Comparison of ENCODE assay signal across 23 cellular contexts in the genomic region with DNA sequence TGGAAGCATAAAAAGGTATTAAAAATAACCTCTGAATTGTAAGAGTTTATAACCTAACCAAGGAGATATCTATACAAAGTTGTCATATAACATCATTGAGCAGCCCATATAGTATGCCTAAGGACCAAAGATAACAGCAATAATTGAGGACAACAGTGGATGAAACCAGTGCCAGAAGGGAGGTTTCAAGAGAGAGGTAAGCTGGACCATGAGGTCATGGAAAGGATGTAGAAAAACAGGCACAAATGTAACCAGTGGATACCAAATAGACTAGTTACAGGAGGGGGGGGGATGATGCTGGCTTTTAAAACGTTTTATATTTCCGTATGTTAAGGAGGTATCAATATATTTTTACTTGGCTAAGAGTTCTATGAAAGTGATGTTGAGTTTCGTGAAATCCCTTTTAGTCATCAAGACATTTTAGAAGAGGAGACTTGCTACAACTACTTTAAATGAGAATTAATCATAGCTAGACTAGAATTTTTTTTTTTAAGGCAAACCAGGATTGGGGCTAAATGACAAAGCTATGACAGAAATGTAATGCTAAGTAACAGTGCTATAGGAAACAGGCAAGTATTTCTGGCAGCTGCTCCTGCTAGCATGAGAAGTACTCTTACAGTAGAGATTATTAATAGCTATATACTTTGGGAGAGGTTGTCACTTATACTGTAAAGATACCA.
A peak's percentile ranks its signal among the peaks of the same experiment; 100 is the strongest.
DNase-seq lines count a peak whose midpoint lies in the region; ATAC-seq and TF ChIP-seq lines count a peak whose summit lies in the region.
"Had no signal": no experiment of that assay in that cellular context is flagged by ENCODE, and none has a peak within 500 bp of the region (broad histone marks: within the 10 kb centered on the region; RNA-seq: fewer than 3 reads in every experiment).

No MANE protein-coding gene starts in this region.

- peak; percentile 27 for ATAC-seq in activated CD8-positive, alpha-beta T cell treated with anti-CD3 and anti-CD28 coated beads for 36 hours
- ATAC-seq in activated CD8-positive, alpha-beta T cell treated with anti-CD3 and anti-CD28 coated beads, Interleukin-2, amount 10 ng/mL, durations not matched to agents 7 days and 5 days, result no peak
- peak; percentile 65 for ATAC-seq in HG03280 (IDR thresholded peaks at IDR 0.05; ENCODE audit: unreplicated experiment)
- ATAC-seq: activated CD8-positive, alpha-beta memory T cell treated with anti-CD3 and anti-CD28 coated beads, Interleukin-2, amount 10 ng/mL, durations not matched to agents 7 days and 5 days had no signal

- no peak overlapping the region for H2BK15ac ChIP-seq in mesendoderm (replicated peaks; ENCODE audit: low read depth)

- H3K4me3 ChIP-seq in GM12865 (ENCODE audit: low read depth, low read length), result no peak overlapping the region
- H3K4me3 ChIP-seq in mesendoderm (ENCODE audit: low read length), result no peak overlapping the region
- H3K4me3 ChIP-seq: coronary artery, SJSA1, upper lobe of left lung had no signal

- H3K36me3 ChIP-seq in mesendoderm (ENCODE audit: control insufficient read depth, insufficient read depth, low read length), result no peaks in the 10 kb centered on the region
- H3K36me3 ChIP-seq: neutrophil, SJSA1, upper lobe of left lung had no signal

- no peak for TF ChIP-seq CTCF in activated CD8-positive, alpha-beta T cell treated with anti-CD3 and anti-CD28 coated beads for 36 hours (IDR thresholded peaks at IDR 0.05)
- no peak for TF ChIP-seq CTCF in GM12865 (IDR thresholded peaks at IDR 0.05; ENCODE audit: insufficient read depth, low read depth, low read length, missing control alignments)
- no peak for TF ChIP-seq CTCF in progenitor cell of endocrine pancreas (IDR thresholded peaks at IDR 0.05; ENCODE audit: unreplicated experiment)

- no peak overlapping the region for H3K4me3 Mint-ChIP-seq in activated CD8-positive, alpha-beta T cell treated with anti-CD3 and anti-CD28 coated beads for 36 hours
- no peak overlapping the region for H3K4me3 Mint-ChIP-seq in activated CD8-positive, alpha-beta T cell treated with anti-CD3 and anti-CD28 coated beads, Interleukin-2, amount 10 ng/mL, durations not matched to agents 7 days and 5 days
- H3K4me3 Mint-ChIP-seq in progenitor cell of endocrine pancreas (ENCODE audit: low read depth), result no peak overlapping the region
- H3K4me3 Mint-ChIP-seq: activated CD8-positive, alpha-beta memory T cell treated with anti-CD3 and anti-CD28 coated beads, Interleukin-2, amount 10 ng/mL, durations not matched to agents 7 days and 5 days; T-helper 2 cell treated with Interferon-gamma antibody and Interleukin-4, amounts not matched to agents 5 μg/mL and 100 μg/mL, for 36 hours had no signal

- no peaks in the 10 kb centered on the region for H3K27me3 ChIP-seq in mesendoderm (ENCODE audit: insufficient read depth, low read length, poor library complexity)
- H3K27me3 ChIP-seq: neutrophil, SJSA1, upper lobe of left lung had no signal

- no peak overlapping the region for H3K4ac ChIP-seq in mesendoderm (ENCODE audit: low read depth, low read length)

- no peak overlapping the region for H2BK120ac ChIP-seq in mesendoderm (ENCODE audit: low read depth, low read length)

- WGBS in mesendoderm (ENCODE audit: extremely low coverage, insufficient coverage, low lambda C conversion rate), result no CpG with 5 or more reads among the region's 3 CpGs

- no peak overlapping the region for H4K8ac ChIP-seq in mesendoderm (ENCODE audit: low read depth, low read length)

- H2AK5ac ChIP-seq in mesendoderm (ENCODE audit: low read length), result no peak overlapping the region

- H3K36me3 Mint-ChIP-seq in activated CD8-positive, alpha-beta T cell treated with anti-CD3 and anti-CD28 coated beads for 36 hours (ENCODE audit: low read depth), result no peaks in the 10 kb centered on the region
- no peaks in the 10 kb centered on the region for H3K36me3 Mint-ChIP-seq in activated CD8-positive, alpha-beta T cell treated with anti-CD3 and anti-CD28 coated beads, Interleukin-2, amount 10 ng/mL, durations not matched to agents 7 days and 5 days (ENCODE audit: low read depth)
- no peaks in the 10 kb centered on the region for H3K36me3 Mint-ChIP-seq in progenitor cell of endocrine pancreas (ENCODE audit: insufficient read depth)

- intact Hi-C loops in activated CD8-positive, alpha-beta T cell treated with anti-CD3 and anti-CD28 coated beads for 36 hours (cut with micrococcal nuclease), result no loop called here

- H3K27me3 Mint-ChIP-seq in activated CD8-positive, alpha-beta T cell treated with anti-CD3 and anti-CD28 coated beads for 36 hours, result no peaks in the 10 kb centered on the region
- H3K27me3 Mint-ChIP-seq in activated CD8-positive, alpha-beta T cell treated with anti-CD3 and anti-CD28 coated beads, Interleukin-2, amount 10 ng/mL, durations not matched to agents 7 days and 5 days (ENCODE audit: low read depth), result no peaks in the 10 kb centered on the region
- H3K27me3 Mint-ChIP-seq in progenitor cell of endocrine pancreas, result no peaks in the 10 kb centered on the region
- H3K27me3 Mint-ChIP-seq: activated CD8-positive, alpha-beta memory T cell treated with anti-CD3 and anti-CD28 coated beads, Interleukin-2, amount 10 ng/mL, durations not matched to agents 7 days and 5 days had no signal

- H3K23ac ChIP-seq in mesendoderm (ENCODE audit: low read length), result no peak overlapping the region

- no peak overlapping the region for H3K9ac ChIP-seq in mesendoderm (ENCODE audit: low read length)

- H3K56ac ChIP-seq in mesendoderm (ENCODE audit: low read length), result no peak overlapping the region

- no peak overlapping the region for H4K5ac ChIP-seq in mesendoderm (ENCODE audit: low read length)

- no peaks in the 10 kb centered on the region for H3K9me3 Mint-ChIP-seq in activated CD8-positive, alpha-beta T cell treated with anti-CD3 and anti-CD28 coated beads for 36 hours
- H3K9me3 Mint-ChIP-seq in activated CD8-positive, alpha-beta T cell treated with anti-CD3 and anti-CD28 coated beads, Interleukin-2, amount 10 ng/mL, durations not matched to agents 7 days and 5 days (ENCODE audit: insufficient read depth), result no peaks in the 10 kb centered on the region
- H3K9me3 Mint-ChIP-seq in progenitor cell of endocrine pancreas (ENCODE audit: low read depth), result no peaks in the 10 kb centered on the region
- H3K9me3 Mint-ChIP-seq: T-helper 2 cell treated with Interferon-gamma antibody and Interleukin-4, amounts not matched to agents 5 μg/mL and 100 μg/mL, for 36 hours had no signal

- no peak overlapping the region for H3K18ac ChIP-seq in mesendoderm (ENCODE audit: low read length)

- H3K4me1 Mint-ChIP-seq in activated CD8-positive, alpha-beta T cell treated with anti-CD3 and anti-CD28 coated beads for 36 hours (ENCODE audit: low read depth), result peaks cover 13% of the 10 kb centered on the region
- H3K4me1 Mint-ChIP-seq in activated CD8-positive, alpha-beta T cell treated with anti-CD3 and anti-CD28 coated beads, Interleukin-2, amount 10 ng/mL, durations not matched to agents 7 days and 5 days (ENCODE audit: low read depth), result no peaks in the 10 kb centered on the region
- H3K4me1 Mint-ChIP-seq in progenitor cell of endocrine pancreas (ENCODE audit: low read depth), result no peaks in the 10 kb centered on the region

- CTCF ChIA-PET in activated CD8-positive, alpha-beta T cell treated with anti-CD3 and anti-CD28 coated beads for 36 hours (lab: Charles Lee), result interaction anchor here (0.6 to 1.2 kb wide), 3 partner anchors 9 to 443 kb away, joined by 3 read pairs; no protein-coding TSS in a partner anchor
- CTCF ChIA-PET in activated CD8-positive, alpha-beta T cell treated with anti-CD3 and anti-CD28 coated beads, Interleukin-2, amount 10 ng/mL, durations not matched to agents 7 days and 5 days (lab: Charles Lee), result no interaction called here

- no peak overlapping the region for H2BK5ac ChIP-seq in mesendoderm (ENCODE audit: low read length)

- no peak for DNase-seq in activated CD8-positive, alpha-beta T cell treated with anti-CD3 and anti-CD28 coated beads for 36 hours
- no peak for DNase-seq in activated CD8-positive, alpha-beta T cell treated with anti-CD3 and anti-CD28 coated beads, Interleukin-2, amount 10 ng/mL, durations not matched to agents 7 days and 5 days
- DNase-seq in GM12865 (ENCODE audit: low read depth) (peak; percentile 13), mesendoderm (peak; percentile 19), DMS 273 (lab: John Stamatoyannopoulos, UW; ENCODE audit: unreplicated experiment) (no peak), progenitor cell of endocrine pancreas (ENCODE audit: low spot score, unreplicated experiment) (no peak), iPS-NIHi7 (ENCODE audit: extremely low spot score) (no peak)
- DNase-seq: ACHN; activated CD8-positive, alpha-beta memory T cell treated with anti-CD3 and anti-CD28 coated beads, Interleukin-2, amount 10 ng/mL, durations not matched to agents 7 days and 5 days; activated gamma-delta T cell treated with Interleukin-2 at 50 U/mL for 16 hours; DND-41; hypothalamus; kidney glomerular epithelial cell; NCI-H1105 treated with DMSO at 0.1 percent for 48 hours; NCI-H2107; NCI-H69; stimulated activated naive CD4-positive, alpha-beta T cell; upper lobe of left lung had no signal

- no peak overlapping the region for H3K27ac ChIP-seq in mesendoderm (ENCODE audit: low read depth, low read length)
- H3K27ac ChIP-seq: coronary artery, neutrophil, SJSA1, upper lobe of left lung had no signal

- peaks cover 2% of the 10 kb centered on the region for H3K79me1 ChIP-seq in mesendoderm (ENCODE audit: low read length)

- POLR2A ChIA-PET in activated CD8-positive, alpha-beta T cell treated with anti-CD3 and anti-CD28 coated beads for 36 hours (lab: Charles Lee), result no interaction called here
- POLR2A ChIA-PET in activated CD8-positive, alpha-beta T cell treated with anti-CD3 and anti-CD28 coated beads, Interleukin-2, amount 10 ng/mL, durations not matched to agents 7 days and 5 days (lab: Charles Lee), result interaction anchor here (0.6 kb wide), 1 partner anchor 1276 kb away, joined by 3 read pairs; no protein-coding TSS in a partner anchor

- no peak overlapping the region for H3K4me2 ChIP-seq in mesendoderm (ENCODE audit: low read length)

- no peaks in the 10 kb centered on the region for H3K4me1 ChIP-seq in mesendoderm (ENCODE audit: control insufficient read depth, low read depth, low read length)
- H3K4me1 ChIP-seq: upper lobe of left lung had no signal

- H3K27ac Mint-ChIP-seq in activated CD8-positive, alpha-beta T cell treated with anti-CD3 and anti-CD28 coated beads for 36 hours, result no peak overlapping the region
- H3K27ac Mint-ChIP-seq in activated CD8-positive, alpha-beta T cell treated with anti-CD3 and anti-CD28 coated beads, Interleukin-2, amount 10 ng/mL, durations not matched to agents 7 days and 5 days, result no peak overlapping the region
- no peak overlapping the region for H3K27ac Mint-ChIP-seq in progenitor cell of endocrine pancreas
- H3K27ac Mint-ChIP-seq: activated CD8-positive, alpha-beta memory T cell treated with anti-CD3 and anti-CD28 coated beads, Interleukin-2, amount 10 ng/mL, durations not matched to agents 7 days and 5 days; T-helper 2 cell treated with Interferon-gamma antibody and Interleukin-4, amounts not matched to agents 5 μg/mL and 100 μg/mL, for 36 hours had no signal

- no peaks in the 10 kb centered on the region for H3K79me2 ChIP-seq in mesendoderm (ENCODE audit: control insufficient read depth, insufficient read depth, low read length)

Comparison
In these comparisons a context has a peak if more than half of its experiments do, and no peak if none do; other contexts are left out.
1. DNase-seq: peak in GM12865 (single experiment) and mesendoderm (single experiment); none in activated CD8-positive, alpha-beta T cell treated with anti-CD3 and anti-CD28 coated beads for 36 hours (single experiment), activated CD8-positive, alpha-beta T cell treated with anti-CD3 and anti-CD28 coated beads, Interleukin-2, amount 10 ng/mL, durations not matched to agents 7 days and 5 days (single experiment), DMS 273 (single experiment), progenitor cell of endocrine pancreas (single experiment) and iPS-NIHi7 (single experiment).